15 cellular contexts compared by ENCODE assay signal in the genomic region with DNA sequence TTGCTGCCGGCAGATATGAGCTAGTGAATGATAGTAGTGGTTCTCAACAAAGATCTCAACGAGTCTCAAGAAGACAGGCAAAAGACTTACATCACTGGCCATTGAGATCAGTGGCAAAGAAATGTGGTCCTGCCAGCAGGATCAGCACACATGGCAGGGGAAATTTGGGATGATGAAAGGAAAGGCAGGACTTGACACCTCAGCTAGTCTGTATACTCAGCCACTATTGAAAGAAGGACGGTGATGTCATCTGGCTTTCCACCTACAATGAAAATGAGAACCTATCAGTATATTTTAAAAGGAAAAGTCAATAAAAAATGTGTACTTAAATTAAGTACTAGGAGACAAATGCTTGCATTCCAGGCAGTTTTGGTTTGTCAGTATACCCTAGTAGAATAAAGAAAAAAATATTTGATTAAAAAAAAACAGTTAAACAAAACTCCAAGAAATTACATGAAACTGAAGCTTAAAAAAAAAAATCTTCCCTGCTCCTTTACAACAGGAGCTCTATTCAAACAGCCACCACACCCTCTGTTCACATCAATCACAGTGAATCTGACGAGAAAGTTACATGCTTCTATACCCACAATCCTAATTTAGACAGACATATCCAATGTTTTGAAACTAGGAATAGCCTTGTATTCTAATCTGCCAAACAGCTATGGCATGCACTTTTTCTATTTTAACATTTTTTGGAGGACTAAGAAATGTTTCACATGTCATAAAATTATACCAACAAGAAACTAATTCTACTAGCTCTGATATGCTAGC. TPM values are rescaled to one million over a fixed set of nuclear protein-coding genes. Genes with fewer than 3 reads are reported as not detected.
DNase-seq lines count a peak whose midpoint lies in the region; ATAC-seq and TF ChIP-seq lines count a peak whose summit lies in the region.
"Had no signal": no experiment of that assay in that cellular context is flagged by ENCODE, and none has a peak within 500 bp of the region (broad histone marks: within the 10 kb centered on the region; RNA-seq: fewer than 3 reads in every experiment).

No MANE protein-coding gene starts in this region.

- peak; percentile 9 to 18 for DNase-seq in NCI-H2081 (lab: John Stamatoyannopoulos, UW)
- DNase-seq in NCI-H2081 treated with DMSO at 0.1 percent for 48 hours (lab: John Stamatoyannopoulos, UW) = no peak
- DNase-seq in lung (ENCODE audit: low spot score) = no peak
- DNase-seq in NCI-H2171 (lab: John Stamatoyannopoulos, UW) = no peak
- DNase-seq in Kasumi-1 (lab: John Stamatoyannopoulos, UW) = no peak
- no peak for DNase-seq in head of caudate nucleus
- DNase-seq: activated CD4-positive, alpha-beta T cell treated with anti-CD3 and anti-CD28 coated beads, Interleukin-2, amount 50 U/mL, for 4 hours; activated naive CD4-positive, alpha-beta T cell treated with anti-CD3 and anti-CD28 coated beads, Interleukin-2, amount 10 ng/mL, durations not matched to agents 7 days and 5 days; NCI-H2171 treated with DMSO at 0.1 percent for 48 hours; PC-3 had no signal

- peaks cover 0 to 3% of the 10 kb centered on the region in 2 donors for H3K9me3 ChIP-seq in lung (ENCODE audit: control insufficient read depth in 2 of 2, insufficient read depth in 1 of 2, low read length in 1 of 2)
- no peaks in the 10 kb centered on the region for H3K9me3 ChIP-seq in stomach smooth muscle (ENCODE audit: control insufficient read depth in 2 of 2, low read length in 2 of 2)

- no peaks in the 10 kb centered on the region for H3K27me3 Mint-ChIP-seq in brain
- H3K27me3 Mint-ChIP-seq: activated naive CD4-positive, alpha-beta T cell treated with anti-CD3 and anti-CD28 coated beads, Interleukin-2, amount 10 ng/mL, durations not matched to agents 7 days and 5 days; dendritic cell treated with granulocyte-macrophage colony-stimulating factor and Interleukin-4, amounts not matched to agents 40 ng/mL and 50 ng/mL, for 4 days had no signal

- H3K36me3 Mint-ChIP-seq in brain = peaks cover 34% of the 10 kb centered on the region

- 77 to 88% methylated on average over 4 of the region's 4 CpGs for WGBS in lung, 2 donors

- ATAC-seq in lung (ENCODE audit: insufficient read depth, low FRiP score) = no peak
- ATAC-seq: PC-3 had no signal

- no peak for TF ChIP-seq CTCF in brain (conservative IDR thresholded peaks at IDR 0.05)
- no peak for TF ChIP-seq CTCF in lung (IDR thresholded peaks at IDR 0.05; ENCODE audit: control extremely low read depth, extremely low read depth)

- H3K9me3 Mint-ChIP-seq in brain = no peaks in the 10 kb centered on the region
- H3K9me3 Mint-ChIP-seq: activated naive CD4-positive, alpha-beta T cell treated with anti-CD3 and anti-CD28 coated beads, Interleukin-2, amount 10 ng/mL, durations not matched to agents 7 days and 5 days; dendritic cell treated with granulocyte-macrophage colony-stimulating factor and Interleukin-4, amounts not matched to agents 40 ng/mL and 50 ng/mL, for 4 days had no signal

- H3K27ac Mint-ChIP-seq in brain = peak overlapping the region in 3 of 5 experiments; percentile 28 to 81 (median 72)
- H3K27ac Mint-ChIP-seq: activated naive CD4-positive, alpha-beta T cell treated with anti-CD3 and anti-CD28 coated beads, Interleukin-2, amount 10 ng/mL, durations not matched to agents 7 days and 5 days; dendritic cell treated with granulocyte-macrophage colony-stimulating factor and Interleukin-4, amounts not matched to agents 40 ng/mL and 50 ng/mL, for 4 days had no signal

- intact Hi-C loops in head of caudate nucleus (cut with DNase I) = no loop called here

- H3K4me3 ChIP-seq in lung (no peak overlapping the region), stomach smooth muscle (ENCODE audit: low read length in 2 of 2) (peak overlapping the region in 1 of 2 donors; percentile 54)

- H3K27ac ChIP-seq in lung (ENCODE audit: low read depth in 1 of 2, low read length in 1 of 2) = peak overlapping the region; percentile 68 to 71
- H3K27ac ChIP-seq in stomach smooth muscle (ENCODE audit: low read length) = peak overlapping the region; percentile 75
- H3K27ac ChIP-seq: 22Rv1, KMS-11 had no signal

- H3K27me3 ChIP-seq in lung (ENCODE audit: control insufficient read depth, insufficient read depth) (no peaks in the 10 kb centered on the region), stomach smooth muscle (ENCODE audit: control insufficient read depth in 1 of 2, insufficient read depth in 2 of 2, low read length in 2 of 2) (no peaks in the 10 kb centered on the region)

- H3K9ac ChIP-seq in stomach smooth muscle (ENCODE audit: low read length in 2 of 2) = peak overlapping the region in 1 of 2 donors; percentile 43
- H3K9ac ChIP-seq: KMS-11 had no signal

- H3K4me1 ChIP-seq in lung (ENCODE audit: control insufficient read depth in 2 of 2, insufficient read depth in 2 of 2, low read length in 2 of 2) = peaks cover 7 to 16% of the 10 kb centered on the region in 2 donors
- peaks cover 32% of the 10 kb centered on the region for H3K4me1 ChIP-seq in stomach smooth muscle (ENCODE audit: control insufficient read depth, insufficient read depth, low read length)

- peaks cover 17 to 21% of the 10 kb centered on the region in 2 donors for H3K36me3 ChIP-seq in lung (ENCODE audit: control insufficient read depth in 2 of 2, insufficient read depth in 2 of 2, low read length in 2 of 2)
- peaks cover 9 to 10% of the 10 kb centered on the region in 2 donors for H3K36me3 ChIP-seq in stomach smooth muscle (ENCODE audit: control insufficient read depth in 2 of 2, insufficient read depth in 2 of 2, low read length in 2 of 2)

- no peak overlapping the region for H3K4me3 Mint-ChIP-seq in brain
- H3K4me3 Mint-ChIP-seq: activated naive CD4-positive, alpha-beta T cell treated with anti-CD3 and anti-CD28 coated beads, Interleukin-2, amount 10 ng/mL, durations not matched to agents 7 days and 5 days; dendritic cell treated with granulocyte-macrophage colony-stimulating factor and Interleukin-4, amounts not matched to agents 40 ng/mL and 50 ng/mL, for 4 days had no signal

- peaks cover 17% of the 10 kb centered on the region for H3K4me1 Mint-ChIP-seq in brain

RNA-seq across cellular contexts. Expression of a gene that starts 34.9 kb away (rescaled TPM):
- polyA plus RNA-seq in brain (ENCODE audit: insufficient read depth, low read depth, low replicate concordance) = 0.24 TPM
- 1 to 10 TPM in 1 of 2 donors, under 1 TPM in 1; 0.77 to 1.5 TPM for total RNA-seq in lung
- polyA plus RNA-seq in lung = under 1 TPM; 0.12 to 0.46 TPM

RNA-seq across cellular contexts. Expression of a gene that starts 35.1 kb away (rescaled TPM):
- polyA plus RNA-seq in brain (ENCODE audit: insufficient read depth, low read depth, low replicate concordance) (101 TPM), lung (100 to 1,000 TPM; 165 to 177 TPM)
- total RNA-seq in lung = 100 to 1,000 TPM in 1 of 2 donors, 10 to 100 TPM in 1; 73.7 to 104 TPM

RNA-seq across cellular contexts. Expression of a gene that starts 46.1 kb away (rescaled TPM):
- polyA plus RNA-seq in brain (ENCODE audit: insufficient read depth, low read depth, low replicate concordance) (4.3 TPM), lung (10 to 100 TPM in 1 of 2 donors, 1 to 10 TPM in 1; 7.1 to 15.3 TPM)
- total RNA-seq in lung = 10 to 100 TPM; 23.3 to 23.4 TPM

Comparison
In these comparisons a context has a peak if more than half of its experiments do, and no peak if none do; other contexts are left out.
1. DNase-seq: peak in NCI-H2081 (2 of 2); none in NCI-H2081 treated with DMSO at 0.1 percent for 48 hours (single experiment), lung (single experiment), NCI-H2171 (single experiment), Kasumi-1 (0 of 2) and head of caudate nucleus (0 of 42).